1 cellular context compared by ENCODE assay signal in the genomic region with DNA sequence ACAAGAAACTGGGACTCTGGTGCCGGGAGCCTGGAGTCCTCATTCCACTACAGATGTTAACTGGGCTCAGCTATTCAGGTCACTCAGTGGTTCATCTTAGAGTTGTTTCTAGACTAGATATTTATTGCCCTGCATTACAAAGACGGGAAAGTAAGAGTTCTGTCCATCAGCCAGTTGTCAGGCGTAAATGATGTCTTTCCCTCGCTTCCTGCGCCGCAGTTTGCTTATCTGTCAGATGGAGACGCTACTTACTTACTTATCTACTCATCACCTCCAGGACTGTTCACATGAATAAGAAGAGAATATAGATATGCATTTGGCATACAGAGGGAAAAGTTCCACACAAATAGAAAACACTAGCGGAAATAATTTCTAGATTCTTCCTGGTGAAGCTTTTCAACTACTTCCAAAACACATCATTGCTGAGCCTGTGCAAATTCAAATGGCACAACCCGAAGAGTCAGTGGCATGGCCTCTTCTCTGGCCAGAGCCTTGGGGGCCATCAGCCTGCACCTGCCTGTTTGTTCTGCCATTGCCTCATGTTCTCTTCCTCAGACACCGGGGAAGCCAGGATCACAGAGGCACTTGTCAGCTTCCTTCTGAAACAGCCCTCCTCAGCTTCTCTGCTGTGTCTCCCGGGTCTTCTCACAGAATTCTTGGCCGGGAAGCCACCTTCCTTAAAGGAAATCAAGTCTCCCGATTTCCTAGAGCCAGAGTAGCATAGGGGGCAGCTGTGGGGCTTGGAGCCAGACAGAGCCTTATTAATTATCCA.
TF ChIP-seq lines count a peak whose summit lies in the region.

No MANE protein-coding gene starts in this region.

TF ChIP-seq in GM23338, 12 proteins besides CTCF, POLR2A, EP300 and RAD21 (continued from another document):
- TF ChIP-seq, protein P1, sequence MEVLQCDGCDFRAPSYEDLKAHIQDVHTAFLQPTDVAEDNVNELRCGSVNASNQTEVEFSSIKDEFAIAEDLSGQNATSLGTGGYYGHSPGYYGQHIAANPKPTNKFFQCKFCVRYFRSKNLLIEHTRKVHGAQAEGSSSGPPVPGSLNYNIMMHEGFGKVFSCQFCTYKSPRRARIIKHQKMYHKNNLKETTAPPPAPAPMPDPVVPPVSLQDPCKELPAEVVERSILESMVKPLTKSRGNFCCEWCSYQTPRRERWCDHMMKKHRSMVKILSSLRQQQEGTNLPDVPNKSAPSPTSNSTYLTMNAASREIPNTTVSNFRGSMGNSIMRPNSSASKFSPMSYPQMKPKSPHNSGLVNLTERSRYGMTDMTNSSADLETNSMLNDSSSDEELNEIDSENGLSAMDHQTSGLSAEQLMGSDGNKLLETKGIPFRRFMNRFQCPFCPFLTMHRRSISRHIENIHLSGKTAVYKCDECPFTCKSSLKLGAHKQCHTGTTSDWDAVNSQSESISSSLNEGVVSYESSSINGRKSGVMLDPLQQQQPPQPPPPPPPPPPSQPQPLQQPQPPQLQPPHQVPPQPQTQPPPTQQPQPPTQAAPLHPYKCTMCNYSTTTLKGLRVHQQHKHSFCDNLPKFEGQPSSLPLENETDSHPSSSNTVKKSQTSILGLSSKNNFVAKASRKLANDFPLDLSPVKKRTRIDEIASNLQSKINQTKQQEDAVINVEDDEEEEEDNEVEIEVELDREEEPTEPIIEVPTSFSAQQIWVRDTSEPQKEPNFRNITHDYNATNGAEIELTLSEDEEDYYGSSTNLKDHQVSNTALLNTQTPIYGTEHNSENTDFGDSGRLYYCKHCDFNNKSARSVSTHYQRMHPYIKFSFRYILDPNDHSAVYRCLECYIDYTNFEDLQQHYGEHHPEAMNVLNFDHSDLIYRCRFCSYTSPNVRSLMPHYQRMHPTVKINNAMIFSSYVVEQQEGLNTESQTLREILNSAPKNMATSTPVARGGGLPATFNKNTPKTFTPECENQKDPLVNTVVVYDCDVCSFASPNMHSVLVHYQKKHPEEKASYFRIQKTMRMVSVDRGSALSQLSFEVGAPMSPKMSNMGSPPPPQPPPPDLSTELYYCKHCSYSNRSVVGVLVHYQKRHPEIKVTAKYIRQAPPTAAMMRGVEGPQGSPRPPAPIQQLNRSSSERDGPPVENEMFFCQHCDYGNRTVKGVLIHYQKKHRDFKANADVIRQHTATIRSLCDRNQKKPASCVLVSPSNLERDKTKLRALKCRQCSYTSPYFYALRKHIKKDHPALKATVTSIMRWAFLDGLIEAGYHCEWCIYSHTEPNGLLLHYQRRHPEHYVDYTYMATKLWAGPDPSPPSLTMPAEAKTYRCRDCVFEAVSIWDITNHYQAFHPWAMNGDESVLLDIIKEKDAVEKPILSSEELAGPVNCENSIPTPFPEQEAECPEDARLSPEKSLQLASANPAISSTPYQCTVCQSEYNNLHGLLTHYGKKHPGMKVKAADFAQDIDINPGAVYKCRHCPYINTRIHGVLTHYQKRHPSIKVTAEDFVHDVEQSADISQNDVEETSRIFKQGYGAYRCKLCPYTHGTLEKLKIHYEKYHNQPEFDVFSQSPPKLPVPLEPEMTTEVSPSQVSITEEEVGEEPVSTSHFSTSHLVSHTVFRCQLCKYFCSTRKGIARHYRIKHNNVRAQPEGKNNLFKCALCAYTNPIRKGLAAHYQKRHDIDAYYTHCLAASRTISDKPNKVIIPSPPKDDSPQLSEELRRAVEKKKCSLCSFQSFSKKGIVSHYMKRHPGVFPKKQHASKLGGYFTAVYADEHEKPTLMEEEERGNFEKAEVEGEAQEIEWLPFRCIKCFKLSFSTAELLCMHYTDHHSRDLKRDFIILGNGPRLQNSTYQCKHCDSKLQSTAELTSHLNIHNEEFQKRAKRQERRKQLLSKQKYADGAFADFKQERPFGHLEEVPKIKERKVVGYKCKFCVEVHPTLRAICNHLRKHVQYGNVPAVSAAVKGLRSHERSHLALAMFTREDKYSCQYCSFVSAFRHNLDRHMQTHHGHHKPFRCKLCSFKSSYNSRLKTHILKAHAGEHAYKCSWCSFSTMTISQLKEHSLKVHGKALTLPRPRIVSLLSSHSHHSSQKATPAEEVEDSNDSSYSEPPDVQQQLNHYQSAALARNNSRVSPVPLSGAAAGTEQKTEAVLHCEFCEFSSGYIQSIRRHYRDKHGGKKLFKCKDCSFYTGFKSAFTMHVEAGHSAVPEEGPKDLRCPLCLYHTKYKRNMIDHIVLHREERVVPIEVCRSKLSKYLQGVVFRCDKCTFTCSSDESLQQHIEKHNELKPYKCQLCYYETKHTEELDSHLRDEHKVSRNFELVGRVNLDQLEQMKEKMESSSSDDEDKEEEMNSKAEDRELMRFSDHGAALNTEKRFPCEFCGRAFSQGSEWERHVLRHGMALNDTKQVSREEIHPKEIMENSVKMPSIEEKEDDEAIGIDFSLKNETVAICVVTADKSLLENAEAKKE (CRISPR knock-in tag; IDR thresholded peaks at IDR 0.05): no peak
- TF ChIP-seq ZNF331 (CRISPR knock-in tag; IDR thresholded peaks at IDR 0.05; ENCODE audit: low read depth) (no peak), EZH2 (IDR thresholded peaks at IDR 0.05; ENCODE audit: low read depth, unreplicated experiment) (no peak), POLR2AphosphoS5 (IDR thresholded peaks at IDR 0.05; ENCODE audit: low read depth) (no peak), JUNB (IDR thresholded peaks at IDR 0.05; ENCODE audit: unreplicated experiment) (no peak), STAT1 (IDR thresholded peaks at IDR 0.05; ENCODE audit: unreplicated experiment) (no peak)
- TF ChIP-seq, protein P2, sequence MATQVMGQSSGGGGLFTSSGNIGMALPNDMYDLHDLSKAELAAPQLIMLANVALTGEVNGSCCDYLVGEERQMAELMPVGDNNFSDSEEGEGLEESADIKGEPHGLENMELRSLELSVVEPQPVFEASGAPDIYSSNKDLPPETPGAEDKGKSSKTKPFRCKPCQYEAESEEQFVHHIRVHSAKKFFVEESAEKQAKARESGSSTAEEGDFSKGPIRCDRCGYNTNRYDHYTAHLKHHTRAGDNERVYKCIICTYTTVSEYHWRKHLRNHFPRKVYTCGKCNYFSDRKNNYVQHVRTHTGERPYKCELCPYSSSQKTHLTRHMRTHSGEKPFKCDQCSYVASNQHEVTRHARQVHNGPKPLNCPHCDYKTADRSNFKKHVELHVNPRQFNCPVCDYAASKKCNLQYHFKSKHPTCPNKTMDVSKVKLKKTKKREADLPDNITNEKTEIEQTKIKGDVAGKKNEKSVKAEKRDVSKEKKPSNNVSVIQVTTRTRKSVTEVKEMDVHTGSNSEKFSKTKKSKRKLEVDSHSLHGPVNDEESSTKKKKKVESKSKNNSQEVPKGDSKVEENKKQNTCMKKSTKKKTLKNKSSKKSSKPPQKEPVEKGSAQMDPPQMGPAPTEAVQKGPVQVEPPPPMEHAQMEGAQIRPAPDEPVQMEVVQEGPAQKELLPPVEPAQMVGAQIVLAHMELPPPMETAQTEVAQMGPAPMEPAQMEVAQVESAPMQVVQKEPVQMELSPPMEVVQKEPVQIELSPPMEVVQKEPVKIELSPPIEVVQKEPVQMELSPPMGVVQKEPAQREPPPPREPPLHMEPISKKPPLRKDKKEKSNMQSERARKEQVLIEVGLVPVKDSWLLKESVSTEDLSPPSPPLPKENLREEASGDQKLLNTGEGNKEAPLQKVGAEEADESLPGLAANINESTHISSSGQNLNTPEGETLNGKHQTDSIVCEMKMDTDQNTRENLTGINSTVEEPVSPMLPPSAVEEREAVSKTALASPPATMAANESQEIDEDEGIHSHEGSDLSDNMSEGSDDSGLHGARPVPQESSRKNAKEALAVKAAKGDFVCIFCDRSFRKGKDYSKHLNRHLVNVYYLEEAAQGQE (IDR thresholded peaks at IDR 0.05; ENCODE audit: unreplicated experiment): no peak
- TF ChIP-seq, protein P3, sequence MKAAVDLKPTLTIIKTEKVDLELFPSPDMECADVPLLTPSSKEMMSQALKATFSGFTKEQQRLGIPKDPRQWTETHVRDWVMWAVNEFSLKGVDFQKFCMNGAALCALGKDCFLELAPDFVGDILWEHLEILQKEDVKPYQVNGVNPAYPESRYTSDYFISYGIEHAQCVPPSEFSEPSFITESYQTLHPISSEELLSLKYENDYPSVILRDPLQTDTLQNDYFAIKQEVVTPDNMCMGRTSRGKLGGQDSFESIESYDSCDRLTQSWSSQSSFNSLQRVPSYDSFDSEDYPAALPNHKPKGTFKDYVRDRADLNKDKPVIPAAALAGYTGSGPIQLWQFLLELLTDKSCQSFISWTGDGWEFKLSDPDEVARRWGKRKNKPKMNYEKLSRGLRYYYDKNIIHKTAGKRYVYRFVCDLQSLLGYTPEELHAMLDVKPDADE (IDR thresholded peaks at IDR 0.05): no peak
